ENCODE assay signal across 9 cellular contexts in genomic region chr20:36573798-36574277, GRCh38. TPM values are rescaled to one million over a fixed set of nuclear protein-coding genes. Genes with fewer than 3 reads are reported as not detected.
DNase-seq lines count a peak whose midpoint lies in the region; ATAC-seq, FAIRE-seq and TF ChIP-seq lines count a peak whose summit lies in the region.
"Had no signal": no experiment of that assay in that cellular context is flagged by ENCODE, and none has a peak within 500 bp of the region (broad histone marks: within the 10 kb centered on the region; RNA-seq: fewer than 3 reads in every experiment).

No MANE protein-coding gene starts in this region.

- H3K4me1 ChIP-seq in adipocyte (ENCODE audit: control insufficient read depth, insufficient read depth, low read length) (peaks cover 11% of the 10 kb centered on the region), hepatocyte (ENCODE audit: insufficient read depth) (peaks cover 27% of the 10 kb centered on the region), sigmoid colon (peaks cover 0 to 40% (median 29%) of the 10 kb centered on the region in 4 donors)

- peak overlapping the region; percentile 77 for H3K4me3 ChIP-seq in adipocyte (ENCODE audit: low read length)
- peak overlapping the region; percentile 89 for H3K4me3 ChIP-seq in hepatocyte
- H3K4me3 ChIP-seq in sigmoid colon, result peak overlapping the region; percentile 82 to 87 (median 84)

- ATAC-seq in GM21360 (IDR thresholded peaks at IDR 0.05; ENCODE audit: unreplicated experiment), result no peak

- intact Hi-C loops in sigmoid colon (cut with DNase I), result loop anchor here (2.0 to 10.0 kb wide), 2 partner anchors 31 to 201 kb away; partner anchors contain the start of genes DSN1 and RAB5IF

- no peaks in the 10 kb centered on the region for H3K36me3 ChIP-seq in adipocyte (ENCODE audit: control insufficient read depth, insufficient read depth, low read length, severe bottlenecking)
- H3K36me3 ChIP-seq in hepatocyte (replicated peaks; ENCODE audit: insufficient read depth, low read depth), result no peaks in the 10 kb centered on the region
- peaks cover 0 to 4% (median 0%) of the 10 kb centered on the region in 4 donors for H3K36me3 ChIP-seq in sigmoid colon

- H2AFZ ChIP-seq in hepatocyte, result peak overlapping the region; percentile 78

- no peaks in the 10 kb centered on the region for H3K9me2 ChIP-seq in hepatocyte (replicated peaks; ENCODE audit: insufficient read depth)

- 0% methylated on average over 21 of the region's 42 CpGs for WGBS in hepatocyte (ENCODE audit: low lambda C conversion rate, missing lambda C conversion rate)
- WGBS in sigmoid colon, 2 donors, result 0 to 1% methylated on average over 42 of the region's 42 CpGs

- H3K79me2 ChIP-seq in hepatocyte, result peaks cover 51% of the 10 kb centered on the region

- H3K27ac ChIP-seq in hepatocyte, result peak overlapping the region; percentile 96
- H3K27ac ChIP-seq in sigmoid colon, result peak overlapping the region; percentile 88 to 94 (median 91)

- H3K9me3 ChIP-seq in adipocyte (ENCODE audit: control insufficient read depth, low read length) (no peaks in the 10 kb centered on the region), hepatocyte (ENCODE audit: low read depth) (no peaks in the 10 kb centered on the region), sigmoid colon (no peaks in the 10 kb centered on the region)

- TF ChIP-seq CTCF in hepatocyte (IDR thresholded peaks at IDR 0.05; ENCODE audit: poor library complexity), result no peak
- TF ChIP-seq CTCF in sigmoid colon (IDR thresholded peaks at IDR 0.05), result no peak

- no peak for FAIRE-seq in HTR-8/SVneo (lab: Jason Lieb, UNC)
- FAIRE-seq: G401.6 had no signal

- H4K20me1 ChIP-seq in hepatocyte (ENCODE audit: insufficient read depth, poor library complexity, severe bottlenecking), result peaks cover 28% of the 10 kb centered on the region

- no peaks in the 10 kb centered on the region for H3K27me3 ChIP-seq in adipocyte (replicated peaks; ENCODE audit: control insufficient read depth, insufficient read depth, low read length)
- H3K27me3 ChIP-seq in hepatocyte, result no peaks in the 10 kb centered on the region
- no peaks in the 10 kb centered on the region for H3K27me3 ChIP-seq in sigmoid colon

- H3K9ac ChIP-seq in adipocyte (ENCODE audit: low read length), result peak overlapping the region; percentile 72

- no peak for TF ChIP-seq EP300 in sigmoid colon (IDR thresholded peaks at IDR 0.05)

- DNase-seq in NCI-H82 (lab: John Stamatoyannopoulos, UW) (peak; percentile 65), NCI-H82 treated with DMSO at 0.1 percent for 48 hours (lab: John Stamatoyannopoulos, UW; ENCODE audit: unreplicated experiment) (no peak), NOMO-1 treated with dmso at 0.1 percent for 144 hours (lab: John Stamatoyannopoulos, UW; ENCODE audit: unreplicated experiment) (peak; percentile 14), adipocyte (ENCODE audit: low read depth) (peak; percentile 56), hepatocyte (ENCODE audit: low spot score) (no peak), sigmoid colon (peak; percentile 79), HTR-8/SVneo (ENCODE audit: insufficient read length, low spot score) (no peak)

- peak overlapping the region; percentile 90 for H3K4me2 ChIP-seq in hepatocyte

- no peak for TF ChIP-seq POLR2A in sigmoid colon (IDR thresholded peaks at IDR 0.05)

RNA-seq across cellular contexts. Expression of gene TGIF2, which starts 0.4 kb away (rescaled TPM):
- total RNA-seq in hepatocyte (27.0 and 30.6 TPM in 2 replicates), sigmoid colon (10 to 100 TPM in 3 of 4 donors, 1 to 10 TPM in 1; 8.9 to 13.6 (median 11.1) TPM)
- polyA plus RNA-seq in hepatocyte (32.4 and 38.5 TPM in 2 replicates), sigmoid colon (10 to 100 TPM in 1 of 3 donors, 1 to 10 TPM in 2; 2.1 to 10.0 (median 2.4) TPM)

RNA-seq across cellular contexts. Expression of gene RAB5IF, which starts 31.7 kb away (rescaled TPM):
- total RNA-seq in hepatocyte (130 and 134 TPM in 2 replicates), sigmoid colon (10 to 100 TPM; 58.7 to 85.1 (median 75.7) TPM)
- polyA plus RNA-seq in hepatocyte (198 and 202 TPM in 2 replicates), sigmoid colon (100 to 1,000 TPM; 106 to 169 (median 148) TPM)

RNA-seq across cellular contexts. Expression of gene MYL9, which starts 32.5 kb away (rescaled TPM):
- total RNA-seq in hepatocyte, result 31.8 and 46.0 TPM in 2 replicates
- polyA plus RNA-seq in hepatocyte, result 169 and 175 TPM in 2 replicates
- 1,000 to 10,000 TPM; 1,167 to 2,082 (median 1,738) TPM for total RNA-seq in sigmoid colon
- 100 to 1,000 TPM in 2 of 3 donors, 10 to 100 TPM in 1; 26.4 to 168 (median 105) TPM for polyA plus RNA-seq in sigmoid colon

Comparison
In these comparisons a context has a peak if more than half of its experiments do, and no peak if none do; other contexts are left out.
1. DNase-seq: peak in NCI-H82 (single experiment), NOMO-1 treated with dmso at 0.1 percent for 144 hours (single experiment), adipocyte (single experiment) and sigmoid colon (single experiment); none in NCI-H82 treated with DMSO at 0.1 percent for 48 hours (single experiment), hepatocyte (single experiment) and HTR-8/SVneo (single experiment).
2. RNA of gene MYL9, which starts 32.5 kb away (total RNA-seq): 1,167 to 2,082 TPM in sigmoid colon; 31.8 to 46.0 TPM in hepatocyte; every median in the first group is over 10 times any median in the second.
3. Peak in every context shown above with its lines, with median percentiles within 50 percentile points of each other: H3K4me3 ChIP-seq.